ENCODE assay signal across 16 cellular contexts in genomic region chr22:48061726-48062125, GRCh38.
DNase-seq lines count a peak whose midpoint lies in the region; ATAC-seq and TF ChIP-seq lines count a peak whose summit lies in the region.
"Had no signal": no experiment of that assay in that cellular context is flagged by ENCODE, and none has a peak within 500 bp of the region (broad histone marks: within the 10 kb centered on the region; RNA-seq: fewer than 3 reads in every experiment).

No MANE protein-coding gene starts in this region.

- no peaks in the 10 kb centered on the region for H3K36me3 ChIP-seq in upper lobe of right lung
- no peaks in the 10 kb centered on the region for H3K36me3 ChIP-seq in BE2C
- H3K36me3 ChIP-seq: BLaER1 treated with 17β-estradiol and CSF1 and Interleukin-3, amounts not matched to agents 10 nM and 100 nM had no signal

- H3K27me3 ChIP-seq in upper lobe of right lung (no peaks in the 10 kb centered on the region), BE2C (no peaks in the 10 kb centered on the region)
- H3K27me3 ChIP-seq: BLaER1 treated with 17β-estradiol and CSF1 and Interleukin-3, amounts not matched to agents 10 nM and 100 nM had no signal

- intact Hi-C loops in upper lobe of right lung (cut with DNase I) = no loop called here

- no peak overlapping the region for H3K27ac ChIP-seq in upper lobe of right lung
- H3K27ac ChIP-seq: 22Rv1; BLaER1 treated with 17β-estradiol and CSF1 and Interleukin-3, amounts not matched to agents 10 nM and 100 nM had no signal

- no peaks in the 10 kb centered on the region for H3K9me3 ChIP-seq in upper lobe of right lung
- no peaks in the 10 kb centered on the region; the same call in none of the 2 replicates for H3K9me3 ChIP-seq in BE2C
- H3K9me3 ChIP-seq: BLaER1 treated with 17β-estradiol and CSF1 and Interleukin-3, amounts not matched to agents 10 nM and 100 nM had no signal

- ATAC-seq in upper lobe of right lung (no peak), HG02870 (IDR thresholded peaks at IDR 0.05; ENCODE audit: unreplicated experiment) (no peak)
- ATAC-seq: GM23338, HCT116 had no signal

- peak; percentile 4 for DNase-seq in DMS 273 (lab: John Stamatoyannopoulos, UW; ENCODE audit: unreplicated experiment)
- DNase-seq in DMS 273 treated with DMSO at 0.1 percent for 48 hours (lab: John Stamatoyannopoulos, UW) = no peak
- peak; percentile 62 for DNase-seq in NCI-H1694 treated with DMSO at 0.1 percent for 48 hours (lab: John Stamatoyannopoulos, UW)
- peak; percentile 6 for DNase-seq in upper lobe of right lung
- DNase-seq in BE2C = no peak
- DNase-seq: CD4-positive, alpha-beta T cell; CD8-positive, alpha-beta memory T cell; DMS153; EL; GF-D8; H9 had no signal

- H3K4me1 ChIP-seq in upper lobe of right lung (no peaks in the 10 kb centered on the region), BE2C (no peaks in the 10 kb centered on the region)

- H3K4me3 ChIP-seq in upper lobe of right lung = no peak overlapping the region
- H3K4me3 ChIP-seq in BE2C (ENCODE audit: low read depth, low read length) = no peak overlapping the region
- H3K4me3 ChIP-seq: BLaER1 treated with 17β-estradiol and CSF1 and Interleukin-3, amounts not matched to agents 10 nM and 100 nM; GM23338 had no signal

- no peak for TF ChIP-seq CTCF in upper lobe of right lung (IDR thresholded peaks at IDR 0.05)
- TF ChIP-seq CTCF in BE2C (IDR thresholded peaks at IDR 0.05; ENCODE audit: low read depth, low read length) = no peak

Comparison
In these comparisons a context has a peak if more than half of its experiments do, and no peak if none do; other contexts are left out.
1. DNase-seq: peak in DMS 273 (single experiment), NCI-H1694 treated with DMSO at 0.1 percent for 48 hours (single experiment) and upper lobe of right lung (single experiment); none in DMS 273 treated with DMSO at 0.1 percent for 48 hours (single experiment) and BE2C (single experiment).